1 cellular context compared by ENCODE assay signal in the genomic region with DNA sequence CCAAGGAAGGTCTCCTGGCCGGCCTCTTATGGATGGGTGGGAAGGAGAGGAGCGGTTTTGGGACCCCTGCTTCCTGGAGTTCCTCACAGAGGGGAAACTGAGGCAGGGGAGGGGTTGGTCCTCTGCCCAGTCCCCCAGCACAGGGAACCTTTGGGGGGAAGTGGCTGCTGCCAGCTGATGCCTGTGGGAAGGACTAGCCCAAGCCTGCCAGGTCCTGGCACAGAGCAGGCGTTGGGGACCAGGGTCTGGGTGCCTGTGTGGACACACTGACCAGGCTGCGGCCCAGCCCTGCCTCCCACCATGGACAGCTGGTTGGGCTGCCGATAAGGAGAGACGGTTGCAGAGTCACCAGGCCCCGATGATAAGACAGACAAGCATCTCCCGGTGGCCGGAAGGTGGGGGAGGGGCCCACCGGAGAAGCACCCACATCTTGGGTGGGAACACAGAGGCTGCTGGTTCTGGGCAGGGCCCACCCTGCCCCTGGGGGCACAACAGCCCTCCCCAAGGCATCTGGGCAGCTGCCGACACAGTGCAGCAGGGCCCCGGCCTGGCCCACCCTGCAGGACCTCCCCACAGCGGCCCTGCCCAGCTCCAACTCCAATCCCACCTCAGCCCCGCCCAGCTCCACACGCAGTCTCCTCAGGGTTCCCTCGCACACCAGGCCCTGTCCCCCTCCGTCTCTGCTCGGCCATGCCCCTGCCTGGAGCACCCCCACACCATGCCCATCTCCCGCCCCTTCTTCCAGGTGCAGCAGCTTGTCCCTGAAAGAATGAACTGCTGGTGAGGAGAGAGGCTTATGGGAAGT.
TF ChIP-seq lines count a peak whose summit lies in the region.

No MANE protein-coding gene starts in this region.

TF ChIP-seq in K562, 482 proteins besides CTCF, POLR2A, EP300 and RAD21 (continued from another document and continues in another):
- TF ChIP-seq, protein P1, sequence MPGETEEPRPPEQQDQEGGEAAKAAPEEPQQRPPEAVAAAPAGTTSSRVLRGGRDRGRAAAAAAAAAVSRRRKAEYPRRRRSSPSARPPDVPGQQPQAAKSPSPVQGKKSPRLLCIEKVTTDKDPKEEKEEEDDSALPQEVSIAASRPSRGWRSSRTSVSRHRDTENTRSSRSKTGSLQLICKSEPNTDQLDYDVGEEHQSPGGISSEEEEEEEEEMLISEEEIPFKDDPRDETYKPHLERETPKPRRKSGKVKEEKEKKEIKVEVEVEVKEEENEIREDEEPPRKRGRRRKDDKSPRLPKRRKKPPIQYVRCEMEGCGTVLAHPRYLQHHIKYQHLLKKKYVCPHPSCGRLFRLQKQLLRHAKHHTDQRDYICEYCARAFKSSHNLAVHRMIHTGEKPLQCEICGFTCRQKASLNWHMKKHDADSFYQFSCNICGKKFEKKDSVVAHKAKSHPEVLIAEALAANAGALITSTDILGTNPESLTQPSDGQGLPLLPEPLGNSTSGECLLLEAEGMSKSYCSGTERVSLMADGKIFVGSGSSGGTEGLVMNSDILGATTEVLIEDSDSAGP (CRISPR knock-in tag; IDR thresholded peaks at IDR 0.05), result no peak
- TF ChIP-seq, protein P2, sequence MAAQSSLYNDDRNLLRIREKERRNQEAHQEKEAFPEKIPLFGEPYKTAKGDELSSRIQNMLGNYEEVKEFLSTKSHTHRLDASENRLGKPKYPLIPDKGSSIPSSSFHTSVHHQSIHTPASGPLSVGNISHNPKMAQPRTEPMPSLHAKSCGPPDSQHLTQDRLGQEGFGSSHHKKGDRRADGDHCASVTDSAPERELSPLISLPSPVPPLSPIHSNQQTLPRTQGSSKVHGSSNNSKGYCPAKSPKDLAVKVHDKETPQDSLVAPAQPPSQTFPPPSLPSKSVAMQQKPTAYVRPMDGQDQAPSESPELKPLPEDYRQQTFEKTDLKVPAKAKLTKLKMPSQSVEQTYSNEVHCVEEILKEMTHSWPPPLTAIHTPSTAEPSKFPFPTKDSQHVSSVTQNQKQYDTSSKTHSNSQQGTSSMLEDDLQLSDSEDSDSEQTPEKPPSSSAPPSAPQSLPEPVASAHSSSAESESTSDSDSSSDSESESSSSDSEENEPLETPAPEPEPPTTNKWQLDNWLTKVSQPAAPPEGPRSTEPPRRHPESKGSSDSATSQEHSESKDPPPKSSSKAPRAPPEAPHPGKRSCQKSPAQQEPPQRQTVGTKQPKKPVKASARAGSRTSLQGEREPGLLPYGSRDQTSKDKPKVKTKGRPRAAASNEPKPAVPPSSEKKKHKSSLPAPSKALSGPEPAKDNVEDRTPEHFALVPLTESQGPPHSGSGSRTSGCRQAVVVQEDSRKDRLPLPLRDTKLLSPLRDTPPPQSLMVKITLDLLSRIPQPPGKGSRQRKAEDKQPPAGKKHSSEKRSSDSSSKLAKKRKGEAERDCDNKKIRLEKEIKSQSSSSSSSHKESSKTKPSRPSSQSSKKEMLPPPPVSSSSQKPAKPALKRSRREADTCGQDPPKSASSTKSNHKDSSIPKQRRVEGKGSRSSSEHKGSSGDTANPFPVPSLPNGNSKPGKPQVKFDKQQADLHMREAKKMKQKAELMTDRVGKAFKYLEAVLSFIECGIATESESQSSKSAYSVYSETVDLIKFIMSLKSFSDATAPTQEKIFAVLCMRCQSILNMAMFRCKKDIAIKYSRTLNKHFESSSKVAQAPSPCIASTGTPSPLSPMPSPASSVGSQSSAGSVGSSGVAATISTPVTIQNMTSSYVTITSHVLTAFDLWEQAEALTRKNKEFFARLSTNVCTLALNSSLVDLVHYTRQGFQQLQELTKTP (IDR thresholded peaks at IDR 0.05; ENCODE audit: low read depth in 1 of 2, partially characterized antibody in 2 of 2), result peak; percentile 47 to 67
- TF ChIP-seq ZNF354B (CRISPR knock-in tag; IDR thresholded peaks at IDR 0.05), result no peak
- TF ChIP-seq POLR2G (IDR thresholded peaks at IDR 0.05; ENCODE audit: low read depth, low read length), result peak; percentile 92
- 0 out of 2 replicates have a peak, but pooled peaks have one; percentile 17 for TF ChIP-seq TARDBP (IDR thresholded peaks at IDR 0.05)
- peak; percentile 58 to 68 for TF ChIP-seq NRF1 (conservative IDR thresholded peaks at IDR 0.05 in 1 of 2, IDR thresholded peaks at IDR 0.05 in 1 of 2)
- TF ChIP-seq KHSRP (IDR thresholded peaks at IDR 0.05), result no peak
- TF ChIP-seq MXI1 (IDR thresholded peaks at IDR 0.05; ENCODE audit: low read depth, low read length), result no peak
- TF ChIP-seq, protein P3, sequence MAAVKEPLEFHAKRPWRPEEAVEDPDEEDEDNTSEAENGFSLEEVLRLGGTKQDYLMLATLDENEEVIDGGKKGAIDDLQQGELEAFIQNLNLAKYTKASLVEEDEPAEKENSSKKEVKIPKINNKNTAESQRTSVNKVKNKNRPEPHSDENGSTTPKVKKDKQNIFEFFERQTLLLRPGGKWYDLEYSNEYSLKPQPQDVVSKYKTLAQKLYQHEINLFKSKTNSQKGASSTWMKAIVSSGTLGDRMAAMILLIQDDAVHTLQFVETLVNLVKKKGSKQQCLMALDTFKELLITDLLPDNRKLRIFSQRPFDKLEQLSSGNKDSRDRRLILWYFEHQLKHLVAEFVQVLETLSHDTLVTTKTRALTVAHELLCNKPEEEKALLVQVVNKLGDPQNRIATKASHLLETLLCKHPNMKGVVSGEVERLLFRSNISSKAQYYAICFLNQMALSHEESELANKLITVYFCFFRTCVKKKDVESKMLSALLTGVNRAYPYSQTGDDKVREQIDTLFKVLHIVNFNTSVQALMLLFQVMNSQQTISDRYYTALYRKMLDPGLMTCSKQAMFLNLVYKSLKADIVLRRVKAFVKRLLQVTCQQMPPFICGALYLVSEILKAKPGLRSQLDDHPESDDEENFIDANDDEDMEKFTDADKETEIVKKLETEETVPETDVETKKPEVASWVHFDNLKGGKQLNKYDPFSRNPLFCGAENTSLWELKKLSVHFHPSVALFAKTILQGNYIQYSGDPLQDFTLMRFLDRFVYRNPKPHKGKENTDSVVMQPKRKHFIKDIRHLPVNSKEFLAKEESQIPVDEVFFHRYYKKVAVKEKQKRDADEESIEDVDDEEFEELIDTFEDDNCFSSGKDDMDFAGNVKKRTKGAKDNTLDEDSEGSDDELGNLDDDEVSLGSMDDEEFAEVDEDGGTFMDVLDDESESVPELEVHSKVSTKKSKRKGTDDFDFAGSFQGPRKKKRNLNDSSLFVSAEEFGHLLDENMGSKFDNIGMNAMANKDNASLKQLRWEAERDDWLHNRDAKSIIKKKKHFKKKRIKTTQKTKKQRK (IDR thresholded peaks at IDR 0.05; ENCODE audit: borderline replicate concordance, low read depth, low read length), result no peak
- no peak for TF ChIP-seq ZNF140 (CRISPR knock-in tag; IDR thresholded peaks at IDR 0.05)
- TF ChIP-seq PHF8 (IDR thresholded peaks at IDR 0.05; ENCODE audit: borderline replicate concordance, low read length), result peak; percentile 32; the same call in 1 of the 2 replicates
- no peak for TF ChIP-seq SAFB (IDR thresholded peaks at IDR 0.05; ENCODE audit: borderline replicate concordance, low read depth, low read length)
- TF ChIP-seq RBM25 (IDR thresholded peaks at IDR 0.05; ENCODE audit: low read depth, low read length, severe bottlenecking), result no peak
- TF ChIP-seq HCFC1 (IDR thresholded peaks at IDR 0.05; ENCODE audit: low read depth, low read length), result no peak
- peak; percentile 74 for TF ChIP-seq NFIC (IDR thresholded peaks at IDR 0.05)
- no peak for TF ChIP-seq ZNF408 (CRISPR knock-in tag; IDR thresholded peaks at IDR 0.05; ENCODE audit: low read depth)
- peak; percentile 94 for TF ChIP-seq ERF (CRISPR knock-in tag; IDR thresholded peaks at IDR 0.05)
- no peak for TF ChIP-seq CHCHD3 (CRISPR knock-in tag; IDR thresholded peaks at IDR 0.05)
- TF ChIP-seq, protein P4, sequence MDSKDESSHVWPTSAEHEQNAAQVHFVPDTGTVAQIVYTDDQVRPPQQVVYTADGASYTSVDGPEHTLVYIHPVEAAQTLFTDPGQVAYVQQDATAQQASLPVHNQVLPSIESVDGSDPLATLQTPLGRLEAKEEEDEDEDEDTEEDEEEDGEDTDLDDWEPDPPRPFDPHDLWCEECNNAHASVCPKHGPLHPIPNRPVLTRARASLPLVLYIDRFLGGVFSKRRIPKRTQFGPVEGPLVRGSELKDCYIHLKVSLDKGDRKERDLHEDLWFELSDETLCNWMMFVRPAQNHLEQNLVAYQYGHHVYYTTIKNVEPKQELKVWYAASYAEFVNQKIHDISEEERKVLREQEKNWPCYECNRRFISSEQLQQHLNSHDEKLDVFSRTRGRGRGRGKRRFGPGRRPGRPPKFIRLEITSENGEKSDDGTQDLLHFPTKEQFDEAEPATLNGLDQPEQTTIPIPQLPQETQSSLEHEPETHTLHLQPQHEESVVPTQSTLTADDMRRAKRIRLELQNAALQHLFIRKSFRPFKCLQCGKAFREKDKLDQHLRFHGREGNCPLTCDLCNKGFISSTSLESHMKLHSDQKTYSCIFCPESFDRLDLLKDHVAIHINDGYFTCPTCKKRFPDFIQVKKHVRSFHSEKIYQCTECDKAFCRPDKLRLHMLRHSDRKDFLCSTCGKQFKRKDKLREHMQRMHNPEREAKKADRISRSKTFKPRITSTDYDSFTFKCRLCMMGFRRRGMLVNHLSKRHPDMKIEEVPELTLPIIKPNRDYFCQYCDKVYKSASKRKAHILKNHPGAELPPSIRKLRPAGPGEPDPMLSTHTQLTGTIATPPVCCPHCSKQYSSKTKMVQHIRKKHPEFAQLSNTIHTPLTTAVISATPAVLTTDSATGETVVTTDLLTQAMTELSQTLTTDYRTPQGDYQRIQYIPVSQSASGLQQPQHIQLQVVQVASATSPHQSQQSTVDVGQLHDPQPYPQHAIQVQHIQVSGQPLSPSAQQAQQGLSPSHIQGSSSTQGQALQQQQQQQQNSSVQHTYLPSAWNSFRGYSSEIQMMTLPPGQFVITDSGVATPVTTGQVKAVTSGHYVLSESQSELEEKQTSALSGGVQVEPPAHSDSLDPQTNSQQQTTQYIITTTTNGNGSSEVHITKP (IDR thresholded peaks at IDR 0.05; ENCODE audit: partially characterized antibody), result peak; percentile 59
- peak; percentile 35 for TF ChIP-seq MEIS2 (IDR thresholded peaks at IDR 0.05; ENCODE audit: partially characterized antibody)
- peak; percentile 85 for TF ChIP-seq NR4A1 (CRISPR knock-in tag; IDR thresholded peaks at IDR 0.05)
- TF ChIP-seq NR4A1 (tag; IDR thresholded peaks at IDR 0.05), result peak; percentile 26; the same call in 1 of the 2 replicates
- TF ChIP-seq SNIP1 (IDR thresholded peaks at IDR 0.05; ENCODE audit: low read depth), result no peak
- TF ChIP-seq ZNF175 (CRISPR knock-in tag; IDR thresholded peaks at IDR 0.05; ENCODE audit: low read depth), result peak; percentile 93
- TF ChIP-seq SIRT6 (IDR thresholded peaks at IDR 0.05; ENCODE audit: low read depth, low read length), result no peak
- TF ChIP-seq, protein P5, sequence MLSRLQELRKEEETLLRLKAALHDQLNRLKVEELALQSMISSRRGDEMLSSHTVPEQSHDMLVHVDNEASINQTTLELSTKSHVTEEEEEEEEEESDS (CRISPR knock-in tag; IDR thresholded peaks at IDR 0.05), result no peak
- TF ChIP-seq CREBBP (IDR thresholded peaks at IDR 0.05; ENCODE audit: low read depth, low read length), result no peak
- no peak for TF ChIP-seq NR2F6 (CRISPR knock-in tag; IDR thresholded peaks at IDR 0.05)
- peak; percentile 39; the same call in 1 of the 2 replicates for TF ChIP-seq CBX1 (IDR thresholded peaks at IDR 0.05; ENCODE audit: low read depth)
- TF ChIP-seq, protein P6, sequence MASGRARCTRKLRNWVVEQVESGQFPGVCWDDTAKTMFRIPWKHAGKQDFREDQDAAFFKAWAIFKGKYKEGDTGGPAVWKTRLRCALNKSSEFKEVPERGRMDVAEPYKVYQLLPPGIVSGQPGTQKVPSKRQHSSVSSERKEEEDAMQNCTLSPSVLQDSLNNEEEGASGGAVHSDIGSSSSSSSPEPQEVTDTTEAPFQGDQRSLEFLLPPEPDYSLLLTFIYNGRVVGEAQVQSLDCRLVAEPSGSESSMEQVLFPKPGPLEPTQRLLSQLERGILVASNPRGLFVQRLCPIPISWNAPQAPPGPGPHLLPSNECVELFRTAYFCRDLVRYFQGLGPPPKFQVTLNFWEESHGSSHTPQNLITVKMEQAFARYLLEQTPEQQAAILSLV (tag; IDR thresholded peaks at IDR 0.05), result no peak
- peak; percentile 81; the same call in 1 of the 2 replicates for TF ChIP-seq KLF1 (tag; IDR thresholded peaks at IDR 0.05)
- TF ChIP-seq TEAD1 (CRISPR knock-in tag; IDR thresholded peaks at IDR 0.05), result no peak; a peak in 2 of 4 replicates
- no peak for TF ChIP-seq TSC22D4 (tag; IDR thresholded peaks at IDR 0.05)
- TF ChIP-seq HDAC3 (IDR thresholded peaks at IDR 0.05; ENCODE audit: borderline replicate concordance, partially characterized antibody), result peak; percentile 76
- TF ChIP-seq, protein P7, sequence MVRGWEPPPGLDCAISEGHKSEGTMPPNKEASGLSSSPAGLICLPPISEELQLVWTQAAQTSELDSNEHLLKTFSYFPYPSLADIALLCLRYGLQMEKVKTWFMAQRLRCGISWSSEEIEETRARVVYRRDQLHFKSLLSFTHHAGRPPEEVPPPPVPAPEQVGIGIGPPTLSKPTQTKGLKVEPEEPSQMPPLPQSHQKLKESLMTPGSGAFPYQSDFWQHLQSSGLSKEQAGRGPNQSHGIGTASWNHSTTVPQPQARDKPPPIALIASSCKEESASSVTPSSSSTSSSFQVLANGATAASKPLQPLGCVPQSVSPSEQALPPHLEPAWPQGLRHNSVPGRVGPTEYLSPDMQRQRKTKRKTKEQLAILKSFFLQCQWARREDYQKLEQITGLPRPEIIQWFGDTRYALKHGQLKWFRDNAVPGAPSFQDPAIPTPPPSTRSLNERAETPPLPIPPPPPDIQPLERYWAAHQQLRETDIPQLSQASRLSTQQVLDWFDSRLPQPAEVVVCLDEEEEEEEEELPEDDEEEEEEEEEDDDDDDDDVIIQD (CRISPR knock-in tag; IDR thresholded peaks at IDR 0.05), result no peak
- TF ChIP-seq KDM4B (IDR thresholded peaks at IDR 0.05; ENCODE audit: borderline replicate concordance in 2 of 2, low read depth in 1 of 2), result peak in 1 of 2 experiments; percentile 84; a peak in 2 of 4 replicates
